In genomic region chr5:150210644-150211043, GRCh38 we compare ENCODE assay signal across 29 cellular contexts. TPM values are rescaled to one million over a fixed set of nuclear protein-coding genes. Genes with fewer than 3 reads are reported as not detected.
DNase-seq lines count a peak whose midpoint lies in the region; ATAC-seq and TF ChIP-seq lines count a peak whose summit lies in the region.
"Had no signal": no experiment of that assay in that cellular context is flagged by ENCODE, and none has a peak within 500 bp of the region (broad histone marks: within the 10 kb centered on the region; RNA-seq: fewer than 3 reads in every experiment).

No MANE protein-coding gene starts in this region.

- no peak overlapping the region for H3K27ac ChIP-seq in mammary epithelial cell (ENCODE audit: insufficient read depth, low read depth, low read length)
- H3K27ac ChIP-seq in duodenal mucosa (ENCODE audit: low read depth, low read length): no peak overlapping the region
- no peak overlapping the region for H3K27ac ChIP-seq in spleen
- H3K27ac ChIP-seq in WERI-Rb-1: no peak overlapping the region
- H3K27ac ChIP-seq: HL-60, left lung, ovary had no signal

- H3K9me3 ChIP-seq in mammary epithelial cell (replicated peaks; ENCODE audit: insufficient read depth, low read length) (no peaks in the 10 kb centered on the region), duodenal mucosa (ENCODE audit: control insufficient read depth in 1 of 2, low read length in 2 of 2) (no peaks in the 10 kb centered on the region), mucosa of descending colon (no peaks in the 10 kb centered on the region), spleen (no peaks in the 10 kb centered on the region), WERI-Rb-1 (ENCODE audit: severe bottlenecking) (no peaks in the 10 kb centered on the region)
- H3K9me3 ChIP-seq: left lung, ovary had no signal

- no peaks in the 10 kb centered on the region for H3K9me3 Mint-ChIP-seq in MCF 10A (ENCODE audit: unreplicated experiment)
- H3K9me3 Mint-ChIP-seq: activated CD4-positive, alpha-beta memory T cell treated with anti-CD3 and anti-CD28 coated beads, Interleukin-2, amount 10 ng/mL, durations not matched to agents 7 days and 5 days; activated naive CD4-positive, alpha-beta T cell treated with anti-CD3 and anti-CD28 coated beads, Interleukin-2, amount 50 U/mL, for 24 hours; activated T-helper 2 cell treated with anti-CD3 and anti-CD28 coated beads, Interferon-gamma antibody, Interleukin-2, Interleukin-4, amounts not matched to agents 10 μg/mL and 5 μg/mL and 100 μg/mL, durations not matched to agents 14 hours and 24 hours and 36 hours; CD4-positive, alpha-beta T cell; mesothelial cell of epicardium; naive thymus-derived CD8-positive, alpha-beta T cell; stimulated activated memory B cell treated with anti-CD40 and anti-IgM and Interleukin-4, amounts not matched to agents 10 μg/mL and 1 μg/mL and 100 μg/mL, for 72 hours; type B pancreatic cell had no signal

- H3K4me3 Mint-ChIP-seq in MCF 10A (ENCODE audit: unreplicated experiment): no peak overlapping the region
- H3K4me3 Mint-ChIP-seq: activated CD4-positive, alpha-beta memory T cell treated with anti-CD3 and anti-CD28 coated beads, Interleukin-2, amount 10 ng/mL, durations not matched to agents 7 days and 5 days; activated naive CD4-positive, alpha-beta T cell treated with anti-CD3 and anti-CD28 coated beads, Interleukin-2, amount 50 U/mL, for 24 hours; CD4-positive, alpha-beta T cell; mesothelial cell of epicardium; stimulated activated memory B cell treated with anti-CD40 and anti-IgM and Interleukin-4, amounts not matched to agents 10 μg/mL and 1 μg/mL and 100 μg/mL, for 72 hours; type B pancreatic cell had no signal

- H3K4me1 ChIP-seq in mammary epithelial cell (ENCODE audit: insufficient read depth, low read length) (peaks cover 18% of the 10 kb centered on the region), duodenal mucosa (ENCODE audit: control insufficient read depth in 1 of 2, insufficient read depth in 2 of 2, low read length in 2 of 2) (peaks cover 30 to 42% of the 10 kb centered on the region in 2 donors), mucosa of descending colon (ENCODE audit: low read depth) (peaks cover 38% of the 10 kb centered on the region), spleen (peaks cover 0 to 15% (median 6%) of the 10 kb centered on the region in 6 donors)
- H3K4me1 ChIP-seq: left lung had no signal

- no peaks in the 10 kb centered on the region for H3K27me3 Mint-ChIP-seq in MCF 10A (ENCODE audit: insufficient read depth, unreplicated experiment)
- H3K27me3 Mint-ChIP-seq: type B pancreatic cell had no signal

- H3K9ac ChIP-seq in mammary epithelial cell (ENCODE audit: insufficient read depth, low read length) (no peak overlapping the region), duodenal mucosa (ENCODE audit: low read depth in 1 of 2, low read length in 2 of 2) (peak overlapping the region; percentile 49 to 57)

- TF ChIP-seq CTCF in mammary epithelial cell (conservative IDR thresholded peaks at IDR 0.05 in 1 of 2, IDR thresholded peaks at IDR 0.05 in 1 of 2; ENCODE audit: extremely low read depth in 1 of 2, insufficient read depth in 1 of 2, low read depth in 1 of 2, low read length in 2 of 2) (no peak), MCF 10A (IDR thresholded peaks at IDR 0.05; ENCODE audit: unreplicated experiment) (no peak), mucosa of descending colon (IDR thresholded peaks at IDR 0.05) (no peak), spleen (IDR thresholded peaks at IDR 0.05 in 8 of 11, conservative IDR thresholded peaks at IDR 0.05 in 3 of 11) (no peak), WERI-Rb-1 (IDR thresholded peaks at IDR 0.05; ENCODE audit: low read depth, low read length) (no peak)

- DNase-seq in mammary epithelial cell: no peak
- no peak for DNase-seq in MCF 10A (ENCODE audit: unreplicated experiment)
- no peak for DNase-seq in mucosa of descending colon
- no peak for DNase-seq in spleen
- no peak for DNase-seq in WERI-Rb-1
- DNase-seq in MV-4-11 (lab: John Stamatoyannopoulos, UW): no peak
- DNase-seq: activated CD4-positive, alpha-beta memory T cell treated with anti-CD3 and anti-CD28 coated beads, Interleukin-2, amount 10 ng/mL, durations not matched to agents 7 days and 5 days; CD4-positive, alpha-beta T cell; effector CD4-positive, alpha-beta T cell; GOT3; hypothalamus; left lung; naive thymus-derived CD8-positive, alpha-beta T cell; NCI-H1436; NCI-H2081; NCI-H526 treated with DMSO at 0.1 percent for 48 hours; ovary; SHP77 treated with DMSO at 0.1 percent for 48 hours had no signal

- CTCF ChIA-PET in mammary epithelial cell (lab: Charles Lee; ENCODE audit: low non-redundant PET): interaction anchor here (0.8 kb wide), 1 partner anchor 35 kb away, joined by 3 read pairs; no protein-coding TSS in a partner anchor
- CTCF ChIA-PET in MCF 10A (lab: Yijun Ruan, JAX): interaction anchor here (0.8 to 1.4 kb wide), 5 partner anchors 32 to 181 kb away, joined by 3 to 6 read pairs (median 3); no protein-coding TSS in a partner anchor

- H4K20me1 ChIP-seq in mammary epithelial cell (ENCODE audit: insufficient read depth, low read length): no peaks in the 10 kb centered on the region

- H3K27ac Mint-ChIP-seq in MCF 10A (ENCODE audit: low read depth, unreplicated experiment): no peak overlapping the region
- H3K27ac Mint-ChIP-seq: activated CD4-positive, alpha-beta memory T cell treated with anti-CD3 and anti-CD28 coated beads, Interleukin-2, amount 10 ng/mL, durations not matched to agents 7 days and 5 days; activated naive CD4-positive, alpha-beta T cell treated with anti-CD3 and anti-CD28 coated beads, Interleukin-2, amount 50 U/mL, for 24 hours; activated T-helper 2 cell treated with anti-CD3 and anti-CD28 coated beads, Interferon-gamma antibody, Interleukin-2, Interleukin-4, amounts not matched to agents 10 μg/mL and 5 μg/mL and 100 μg/mL, durations not matched to agents 14 hours and 24 hours and 36 hours; CD4-positive, alpha-beta T cell; stimulated activated memory B cell treated with anti-CD40 and anti-IgM and Interleukin-4, amounts not matched to agents 10 μg/mL and 1 μg/mL and 100 μg/mL, for 72 hours; type B pancreatic cell had no signal

- intact Hi-C loops in mammary epithelial cell (cut with micrococcal nuclease): loop anchor here (10.0 kb wide), 2 partner anchors 186 to 246 kb away; partner anchors contain the start of gene SLC26A2
- intact Hi-C loops in MCF 10A (cut with micrococcal nuclease): no loop called here
- intact Hi-C loops in mucosa of descending colon (cut with DNase I, micrococcal nuclease): no loop called here
- intact Hi-C loops in spleen (cut with DNase I; ENCODE audit: low total_unique reads): loop anchor here (10.0 kb wide), 1 partner anchor 76 kb away; no protein-coding TSS in a partner anchor

- ATAC-seq in mucosa of descending colon (peak; percentile 1), GM19035 (IDR thresholded peaks at IDR 0.05; ENCODE audit: unreplicated experiment) (no peak)
- ATAC-seq: left lung; naive thymus-derived CD8-positive, alpha-beta T cell; stimulated activated memory B cell treated with anti-CD40 and anti-IgM and Interleukin-4, amounts not matched to agents 10 μg/mL and 1 μg/mL and 100 μg/mL, for 72 hours had no signal

- no TSS peak for BruUV-seq in mammary epithelial cell (replicated peaks; lab: Mats Ljungman, UMichigan)
- no TSS peak for BruUV-seq in MCF 10A (replicated peaks; lab: Mats Ljungman, UMichigan)

- no peaks in the 10 kb centered on the region for H3K27me3 ChIP-seq in mammary epithelial cell (ENCODE audit: insufficient read depth, low read length)
- no peaks in the 10 kb centered on the region for H3K27me3 ChIP-seq in duodenal mucosa (ENCODE audit: control insufficient read depth in 1 of 2, insufficient read depth in 2 of 2, low read length in 2 of 2)
- H3K27me3 ChIP-seq in spleen (replicated peaks in 1 of 7): peaks cover 0 to 31% (median 8%) of the 10 kb centered on the region in 7 donors
- H3K27me3 ChIP-seq in WERI-Rb-1 (ENCODE audit: insufficient read depth, low read depth, severe bottlenecking): no peaks in the 10 kb centered on the region
- H3K27me3 ChIP-seq: ovary had no signal

- H3K4me2 ChIP-seq in mammary epithelial cell (ENCODE audit: insufficient read depth, low read depth, low read length): no peak overlapping the region

- dilution Hi-C loops in mammary epithelial cell (cut with HindIII; ENCODE audit: low sequenced_read_pairs): loop anchor here (10.0 kb wide), 1 partner anchor 64 kb away; no protein-coding TSS in a partner anchor

- POLR2A ChIA-PET in MCF 10A (lab: Yijun Ruan, JAX): interaction anchor here (0.9 kb wide), 1 partner anchor 9 kb away, joined by 3 read pairs; no protein-coding TSS in a partner anchor

- WGBS in mammary epithelial cell (ENCODE audit: low coverage, missing lambda C conversion rate): 97% methylated on average over 6 of the region's 6 CpGs
- WGBS in spleen, 5 donors: 73 to 88% (median 81%) methylated on average over 6 of the region's 6 CpGs

- no peaks in the 10 kb centered on the region for H3K79me2 ChIP-seq in mammary epithelial cell (ENCODE audit: insufficient read depth, low read length)

- H2AFZ ChIP-seq in mammary epithelial cell (ENCODE audit: low read depth, low read length): peak overlapping the region; percentile 39

- H3K36me3 ChIP-seq in mammary epithelial cell (ENCODE audit: insufficient read depth, low read length) (no peaks in the 10 kb centered on the region), duodenal mucosa (ENCODE audit: control insufficient read depth in 1 of 2, insufficient read depth in 2 of 2, low read length in 2 of 2) (no peaks in the 10 kb centered on the region), mucosa of descending colon (ENCODE audit: low read depth) (no peaks in the 10 kb centered on the region), spleen (no peaks in the 10 kb centered on the region), WERI-Rb-1 (no peaks in the 10 kb centered on the region)
- H3K36me3 ChIP-seq: left lung, ovary had no signal

- H3K36me3 Mint-ChIP-seq in MCF 10A (ENCODE audit: insufficient read depth, unreplicated experiment): peaks cover 5% of the 10 kb centered on the region
- H3K36me3 Mint-ChIP-seq: activated naive CD4-positive, alpha-beta T cell treated with anti-CD3 and anti-CD28 coated beads, Interleukin-2, amount 50 U/mL, for 24 hours; mesothelial cell of epicardium; naive thymus-derived CD8-positive, alpha-beta T cell; stimulated activated memory B cell treated with anti-CD40 and anti-IgM and Interleukin-4, amounts not matched to agents 10 μg/mL and 1 μg/mL and 100 μg/mL, for 72 hours; type B pancreatic cell had no signal

- in situ Hi-C loops in mammary epithelial cell (cut with MboI; ENCODE audit: low sequenced_read_pairs in 2 of 2): loop anchor here (25.0 kb wide), 1 partner anchor 373 kb away; no protein-coding TSS in a partner anchor

- H3K4me1 Mint-ChIP-seq in MCF 10A (ENCODE audit: insufficient read depth, unreplicated experiment): peaks cover 13% of the 10 kb centered on the region

- H3K4me3 ChIP-seq in mammary epithelial cell (replicated peaks in 1 of 3; ENCODE audit: insufficient read depth in 1 of 3, low read depth in 2 of 3, low read length in 3 of 3) (no peak overlapping the region), duodenal mucosa (ENCODE audit: low read depth in 1 of 2, low read length in 2 of 2) (peak overlapping the region in 1 of 2 donors; percentile 32), mucosa of descending colon (no peak overlapping the region), spleen (no peak overlapping the region), WERI-Rb-1 (ENCODE audit: low read depth, low read length) (no peak overlapping the region)
- H3K4me3 ChIP-seq: left lung, ovary had no signal

- TF ChIP-seq POLR2A in spleen (IDR thresholded peaks at IDR 0.05): no peak

RNA-seq across cellular contexts. Expression of gene SLC6A7, which starts 20.8 kb away (rescaled TPM):
- total RNA-seq in mammary epithelial cell: not detected
- polyA plus RNA-seq in mammary epithelial cell: not detected
- polyA minus RNA-seq in mammary epithelial cell: not detected
- total RNA-seq in MCF 10A (2022): not detected in 2 replicates
- total RNA-seq in mucosa of descending colon: 10 to 100 TPM; 15.2 to 26.4 (median 18.9) TPM
- not detected for total RNA-seq in spleen
- under 1 TPM in 2 of 3 donors, not detected in 1; 0.03 to 0.10 TPM for polyA plus RNA-seq in spleen
- total RNA-seq: activated CD4-positive, alpha-beta memory T cell treated with anti-CD3 and anti-CD28 coated beads, Interleukin-2, amount 10 ng/mL, durations not matched to agents 7 days and 5 days; activated T-helper 2 cell treated with anti-CD3 and anti-CD28 coated beads, Interferon-gamma antibody, Interleukin-2, Interleukin-4, amounts not matched to agents 10 μg/mL and 5 μg/mL and 100 μg/mL, durations not matched to agents 14 hours and 24 hours and 36 hours; CD4-positive, alpha-beta T cell; chondrocyte; left lung; mesothelial cell of epicardium; naive thymus-derived CD8-positive, alpha-beta T cell; ovary; T-helper 2 cell treated with Interferon-gamma antibody and Interleukin-4, amounts not matched to agents 100 ng/mL and 5 ng/mL, for 36 hours had no signal
- polyA plus RNA-seq: naive thymus-derived CD8-positive, alpha-beta T cell had no signal

RNA-seq across cellular contexts. Expression of gene CDX1, which starts 44.1 kb away (rescaled TPM):
- total RNA-seq in mammary epithelial cell: not detected
- polyA plus RNA-seq in mammary epithelial cell: not detected
- polyA minus RNA-seq in mammary epithelial cell: not detected
- not detected in 2 replicates for total RNA-seq in MCF 10A (2022)
- total RNA-seq in mucosa of descending colon: 100 to 1,000 TPM; 140 to 306 (median 302) TPM
- under 1 TPM in 2 of 7 donors, not detected in 5; 0.25 to 0.47 TPM for total RNA-seq in spleen
- polyA plus RNA-seq in spleen: 1 to 10 TPM in 1 of 3 donors, under 1 TPM in 2; 0.26 to 1.3 (median 0.41) TPM
- total RNA-seq: activated CD4-positive, alpha-beta memory T cell treated with anti-CD3 and anti-CD28 coated beads, Interleukin-2, amount 10 ng/mL, durations not matched to agents 7 days and 5 days; activated T-helper 2 cell treated with anti-CD3 and anti-CD28 coated beads, Interferon-gamma antibody, Interleukin-2, Interleukin-4, amounts not matched to agents 10 μg/mL and 5 μg/mL and 100 μg/mL, durations not matched to agents 14 hours and 24 hours and 36 hours; CD4-positive, alpha-beta T cell; naive thymus-derived CD8-positive, alpha-beta T cell; subcutaneous adipose tissue; T-helper 2 cell treated with Interferon-gamma antibody and Interleukin-4, amounts not matched to agents 100 ng/mL and 5 ng/mL, for 36 hours had no signal
- polyA plus RNA-seq: naive thymus-derived CD8-positive, alpha-beta T cell had no signal

RNA-seq across cellular contexts. Expression of gene PDGFRB, which starts 55.0 kb away (rescaled TPM):
- total RNA-seq in mammary epithelial cell (1 to 10 TPM in 1 of 2 donors, not detected in 1; 1.5 TPM), MCF 10A (2022) (0.07 and 0.63 TPM in 2 replicates), mucosa of descending colon (10 to 100 TPM; 13.9 to 61.5 (median 27.1) TPM), spleen (100 to 1,000 TPM in 3 of 7 donors, 10 to 100 TPM in 4; 66.8 to 144 (median 97.1) TPM)
- polyA plus RNA-seq in mammary epithelial cell (0.25 TPM), spleen (10 to 100 TPM; 12.8 to 27.4 (median 14.2) TPM)
- polyA minus RNA-seq in mammary epithelial cell: not detected
- total RNA-seq: CD4-positive, alpha-beta T cell had no signal

Comparison
In these comparisons a context has a peak if more than half of its experiments do, and no peak if none do; other contexts are left out.
1. intact Hi-C loops: an anchor here in mammary epithelial cell (10.0 kb wide) and spleen (10.0 kb wide); none called in MCF 10A and mucosa of descending colon.
2. RNA of gene SLC6A7, which starts 20.8 kb away (total RNA-seq): 15.2 to 26.4 TPM in mucosa of descending colon; not detected in mammary epithelial cell, not detected in MCF 10A and not detected in spleen; every median in the first group is over 10 times any median in the second.
3. RNA of gene CDX1, which starts 44.1 kb away (total RNA-seq): 140 to 306 TPM in mucosa of descending colon; 0.25 to 0.47 TPM in spleen, not detected in mammary epithelial cell and not detected in MCF 10A; every median in the first group is over 10 times any median in the second.